In genomic region chr1:227788279-227789041, GRCh38 we compare ENCODE assay signal across 8 cellular contexts. TPM values are rescaled to one million over a fixed set of nuclear protein-coding genes. Genes with fewer than 3 reads are reported as not detected.
DNase-seq lines count a peak whose midpoint lies in the region; ATAC-seq and TF ChIP-seq lines count a peak whose summit lies in the region.

No MANE protein-coding gene starts in this region.

- peak; percentile 50 for ATAC-seq in HG02840 (IDR thresholded peaks at IDR 0.05; ENCODE audit: low FRiP score, unreplicated experiment)

- TF ChIP-seq CTCF in GM13977 (IDR thresholded peaks at IDR 0.05; ENCODE audit: extremely low read depth, insufficient read depth, missing control alignments): no peak
- TF ChIP-seq CTCF in foreskin fibroblast (IDR thresholded peaks at IDR 0.05; ENCODE audit: low read depth, low read length): no peak
- no peak for TF ChIP-seq CTCF in osteocyte (IDR thresholded peaks at IDR 0.05)

- no peak overlapping the region for H3K27ac Mint-ChIP-seq in activated CD4-positive, alpha-beta memory T cell treated with anti-CD3 and anti-CD28 coated beads, Interleukin-2, amount 10 ng/mL, durations not matched to agents 7 days and 5 days
- H3K27ac Mint-ChIP-seq in osteocyte (ENCODE audit: unreplicated experiment): no peak overlapping the region

- in situ Hi-C loops in GM13977 (cut with MboI; ENCODE audit: low pct_unique_long_range_greater_than_20kb, low sequenced_read_pairs, unreplicated experiment): no loop called here
- in situ Hi-C loops in G401 (cut with HindIII; ENCODE audit: low sequenced_read_pairs): no loop called here

- peaks cover 5% of the 10 kb centered on the region for H3K27me3 Mint-ChIP-seq in activated CD4-positive, alpha-beta memory T cell treated with anti-CD3 and anti-CD28 coated beads, Interleukin-2, amount 10 ng/mL, durations not matched to agents 7 days and 5 days
- peaks cover 5% of the 10 kb centered on the region for H3K27me3 Mint-ChIP-seq in osteocyte (ENCODE audit: unreplicated experiment)

- POLR2A ChIA-PET in activated CD4-positive, alpha-beta memory T cell treated with anti-CD3 and anti-CD28 coated beads, Interleukin-2, amount 10 ng/mL, durations not matched to agents 7 days and 5 days (lab: Charles Lee): interaction anchor here (0.6 to 1.9 kb wide), 8 partner anchors 12 to 378 kb away, joined by 3 to 9 read pairs (median 4); partner anchors contain the start of genes IBA57, JMJD4 and SNAP47

- H3K4me1 Mint-ChIP-seq in activated CD4-positive, alpha-beta memory T cell treated with anti-CD3 and anti-CD28 coated beads, Interleukin-2, amount 10 ng/mL, durations not matched to agents 7 days and 5 days: peaks cover 13% of the 10 kb centered on the region
- H3K4me1 Mint-ChIP-seq in osteocyte (ENCODE audit: unreplicated experiment): peaks cover 38% of the 10 kb centered on the region

- peak overlapping the region; percentile 63 to 79 for H3K4me3 ChIP-seq in foreskin fibroblast (ENCODE audit: low read depth in 1 of 2, low read length in 2 of 2)

- H3K4me3 Mint-ChIP-seq in activated CD4-positive, alpha-beta memory T cell treated with anti-CD3 and anti-CD28 coated beads, Interleukin-2, amount 10 ng/mL, durations not matched to agents 7 days and 5 days: peak overlapping the region; percentile 75
- H3K4me3 Mint-ChIP-seq in osteocyte (ENCODE audit: unreplicated experiment): peak overlapping the region; percentile 71

- DNase-seq in AG08395 (ENCODE audit: low spot score) (peak; percentile 46), GM13977 (ENCODE audit: low spot score) (peak; percentile 85), NCI-H146 (lab: John Stamatoyannopoulos, UW) (peak; percentile 99), foreskin fibroblast (peak in 1 of 2 donors; percentile 83), osteocyte (ENCODE audit: extremely low spot score, unreplicated experiment) (peak; percentile 83), G401 (ENCODE audit: low spot score) (no peak)
- DNase-seq in activated CD4-positive, alpha-beta memory T cell treated with anti-CD3 and anti-CD28 coated beads, Interleukin-2, amount 10 ng/mL, durations not matched to agents 7 days and 5 days: no peak

- no peaks in the 10 kb centered on the region for H3K9me3 Mint-ChIP-seq in activated CD4-positive, alpha-beta memory T cell treated with anti-CD3 and anti-CD28 coated beads, Interleukin-2, amount 10 ng/mL, durations not matched to agents 7 days and 5 days
- H3K9me3 Mint-ChIP-seq in osteocyte (ENCODE audit: unreplicated experiment): no peaks in the 10 kb centered on the region

- no peaks in the 10 kb centered on the region for H3K36me3 Mint-ChIP-seq in activated CD4-positive, alpha-beta memory T cell treated with anti-CD3 and anti-CD28 coated beads, Interleukin-2, amount 10 ng/mL, durations not matched to agents 7 days and 5 days (ENCODE audit: low read depth)
- no peaks in the 10 kb centered on the region for H3K36me3 Mint-ChIP-seq in osteocyte (ENCODE audit: unreplicated experiment)

- CTCF ChIA-PET in activated CD4-positive, alpha-beta memory T cell treated with anti-CD3 and anti-CD28 coated beads, Interleukin-2, amount 10 ng/mL, durations not matched to agents 7 days and 5 days (lab: Charles Lee): interaction anchor here (0.9 to 1.7 kb wide), 6 partner anchors 20 to 165 kb away, joined by 3 to 13 read pairs (median 4); no protein-coding TSS in a partner anchor

RNA-seq across cellular contexts. Expression of gene PRSS38, which starts 27.0 kb away (rescaled TPM):
- not detected for total RNA-seq in activated CD4-positive, alpha-beta memory T cell treated with anti-CD3 and anti-CD28 coated beads, Interleukin-2, amount 10 ng/mL, durations not matched to agents 7 days and 5 days
- total RNA-seq in osteocyte: not detected in 2 replicates
- not detected in 2 replicates for total RNA-seq in G401 (2014; rRNA removed; shearing (Covaris generic))

RNA-seq across cellular contexts. Expression of gene SNAP47, which starts 53.2 kb away (rescaled TPM):
- total RNA-seq in activated CD4-positive, alpha-beta memory T cell treated with anti-CD3 and anti-CD28 coated beads, Interleukin-2, amount 10 ng/mL, durations not matched to agents 7 days and 5 days: 10 to 100 TPM; 55.3 to 59.4 TPM
- total RNA-seq in osteocyte: 28.6 and 29.6 TPM in 2 replicates
- total RNA-seq in G401 (2014; rRNA removed; shearing (Covaris generic)): 72.9 and 84.9 TPM in 2 replicates

RNA-seq across cellular contexts. Expression of gene JMJD4, which starts 53.4 kb away (rescaled TPM):
- 10 to 100 TPM; 23.7 to 25.0 TPM for total RNA-seq in activated CD4-positive, alpha-beta memory T cell treated with anti-CD3 and anti-CD28 coated beads, Interleukin-2, amount 10 ng/mL, durations not matched to agents 7 days and 5 days
- 18.2 and 20.7 TPM in 2 replicates for total RNA-seq in osteocyte
- total RNA-seq in G401 (2014; rRNA removed; shearing (Covaris generic)): 38.3 and 38.7 TPM in 2 replicates

Comparison
In these comparisons a context has a peak if more than half of its experiments do, and no peak if none do; other contexts are left out.
1. DNase-seq: peak in AG08395 (single experiment), GM13977 (single experiment), NCI-H146 (single experiment) and osteocyte (single experiment); none in activated CD4-positive, alpha-beta memory T cell treated with anti-CD3 and anti-CD28 coated beads, Interleukin-2, amount 10 ng/mL, durations not matched to agents 7 days and 5 days (single experiment) and G401 (single experiment).